24 cellular contexts compared by ENCODE assay signal in the genomic region with DNA sequence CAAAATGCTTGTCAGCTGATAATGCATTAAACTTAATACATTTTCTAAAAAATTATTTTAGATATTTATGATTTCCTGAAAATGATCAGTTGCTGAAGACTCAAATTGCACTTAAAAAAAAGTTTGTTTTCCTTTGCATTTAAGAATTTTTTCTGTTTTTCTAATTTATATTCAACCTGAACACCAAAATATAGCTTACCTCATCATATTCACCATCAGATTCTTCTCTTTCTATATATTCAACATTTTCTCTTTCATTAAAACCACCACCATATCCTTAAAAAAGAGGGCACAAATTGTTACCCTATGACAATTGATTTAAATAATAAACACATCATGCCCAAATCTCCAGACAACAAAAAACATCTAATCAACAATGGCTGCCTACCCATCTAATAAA. TPM values are rescaled to one million over a fixed set of nuclear protein-coding genes. Genes with fewer than 3 reads are reported as not detected.
DNase-seq lines count a peak whose midpoint lies in the region; ATAC-seq and TF ChIP-seq lines count a peak whose summit lies in the region.
"Had no signal": no experiment of that assay in that cellular context is flagged by ENCODE, and none has a peak within 500 bp of the region (broad histone marks: within the 10 kb centered on the region; RNA-seq: fewer than 3 reads in every experiment).

No MANE protein-coding gene starts in this region.

- H3K9me3 Mint-ChIP-seq in activated naive CD8-positive, alpha-beta T cell (ENCODE audit: low read depth): no peaks in the 10 kb centered on the region
- H3K9me3 Mint-ChIP-seq in activated naive CD8-positive, alpha-beta T cell treated with anti-CD3 and anti-CD28 coated beads for 36 hours: no peaks in the 10 kb centered on the region
- no peaks in the 10 kb centered on the region for H3K9me3 Mint-ChIP-seq in GM23338
- no peaks in the 10 kb centered on the region for H3K9me3 Mint-ChIP-seq in activated CD8-positive, alpha-beta T cell treated with anti-CD3 and anti-CD28 coated beads, Interleukin-2, amount 10 ng/mL, durations not matched to agents 7 days and 5 days (ENCODE audit: insufficient read depth)
- H3K9me3 Mint-ChIP-seq in stimulated activated effector memory CD8-positive, alpha-beta T cell treated with anti-CD3 and anti-CD28 coated beads, Interleukin-12 subunit alpha, Interleukin-12 subunit beta, amount 100 ng/mL, for 72 hours: no peaks in the 10 kb centered on the region
- H3K9me3 Mint-ChIP-seq: CD14-positive monocyte had no signal

- no peak for DNase-seq in activated naive CD8-positive, alpha-beta T cell treated with anti-CD3 and anti-CD28 coated beads for 36 hours
- DNase-seq in GM23338 (ENCODE audit: low spot score): no peak
- DNase-seq in activated CD8-positive, alpha-beta T cell treated with anti-CD3 and anti-CD28 coated beads, Interleukin-2, amount 10 ng/mL, durations not matched to agents 7 days and 5 days: no peak
- DNase-seq in stimulated activated effector memory CD8-positive, alpha-beta T cell treated with anti-CD3 and anti-CD28 coated beads, Interleukin-12 subunit alpha, Interleukin-12 subunit beta, amount 100 ng/mL, for 72 hours (ENCODE audit: low spot score in 2 of 2): no peak
- no peak for DNase-seq in effector memory CD4-positive, alpha-beta T cell
- DNase-seq: ACHN; BE2C; Calu3; DMS153; DND-41; H7; KG1; MM.1S; NCI-H2029; NCI-H446; NCI-H524 treated with DMSO at 0.1 percent for 48 hours; NCI-H82; NK-92 treated with Interleukin-12 subunit alpha and Interleukin-12 subunit beta, amount 100 ng/mL, for 24 hours; PC-3; SK-N-SH had no signal

- H3K36me3 ChIP-seq in GM23338 (ENCODE audit: insufficient read depth): peaks cover 89% of the 10 kb centered on the region
- H3K36me3 ChIP-seq in effector memory CD4-positive, alpha-beta T cell (ENCODE audit: control insufficient read depth, insufficient read depth, low read length): peaks cover 90% of the 10 kb centered on the region

- H3K4me1 ChIP-seq in GM23338 (ENCODE audit: insufficient read depth): no peaks in the 10 kb centered on the region
- no peaks in the 10 kb centered on the region for H3K4me1 ChIP-seq in effector memory CD4-positive, alpha-beta T cell (ENCODE audit: control insufficient read depth, insufficient read depth, low read length, poor library complexity, severe bottlenecking)
- H3K4me1 ChIP-seq: BE2C had no signal

- H3K9me3 ChIP-seq in effector memory CD4-positive, alpha-beta T cell (ENCODE audit: control insufficient read depth, low read length): no peaks in the 10 kb centered on the region
- H3K9me3 ChIP-seq: BE2C, SK-N-SH had no signal

- H3K27ac Mint-ChIP-seq in activated naive CD8-positive, alpha-beta T cell: peak overlapping the region; percentile 24
- no peak overlapping the region for H3K27ac Mint-ChIP-seq in activated naive CD8-positive, alpha-beta T cell treated with anti-CD3 and anti-CD28 coated beads for 36 hours
- peak overlapping the region; percentile 44; the same call in 1 of the 2 replicates for H3K27ac Mint-ChIP-seq in GM23338
- peak overlapping the region; percentile 60 for H3K27ac Mint-ChIP-seq in activated CD8-positive, alpha-beta T cell treated with anti-CD3 and anti-CD28 coated beads, Interleukin-2, amount 10 ng/mL, durations not matched to agents 7 days and 5 days
- H3K27ac Mint-ChIP-seq in stimulated activated effector memory CD8-positive, alpha-beta T cell treated with anti-CD3 and anti-CD28 coated beads, Interleukin-12 subunit alpha, Interleukin-12 subunit beta, amount 100 ng/mL, for 72 hours: peak overlapping the region; percentile 60
- H3K27ac Mint-ChIP-seq: CD14-positive monocyte had no signal

- peaks cover 46% of the 10 kb centered on the region for H3K79me2 ChIP-seq in GM23338 (replicated peaks; ENCODE audit: insufficient read depth)

- peaks cover 11% of the 10 kb centered on the region for H3K36me3 Mint-ChIP-seq in activated naive CD8-positive, alpha-beta T cell
- peaks cover 35% of the 10 kb centered on the region for H3K36me3 Mint-ChIP-seq in activated naive CD8-positive, alpha-beta T cell treated with anti-CD3 and anti-CD28 coated beads for 36 hours
- H3K36me3 Mint-ChIP-seq in GM23338 (ENCODE audit: low read depth): peaks cover 79% of the 10 kb centered on the region
- peaks cover 60% of the 10 kb centered on the region for H3K36me3 Mint-ChIP-seq in activated CD8-positive, alpha-beta T cell treated with anti-CD3 and anti-CD28 coated beads, Interleukin-2, amount 10 ng/mL, durations not matched to agents 7 days and 5 days (ENCODE audit: low read depth)
- peaks cover 100% of the 10 kb centered on the region for H3K36me3 Mint-ChIP-seq in stimulated activated effector memory CD8-positive, alpha-beta T cell treated with anti-CD3 and anti-CD28 coated beads, Interleukin-12 subunit alpha, Interleukin-12 subunit beta, amount 100 ng/mL, for 72 hours

- H3K4me3 ChIP-seq in GM23338: no peak overlapping the region
- H3K4me3 ChIP-seq in effector memory CD4-positive, alpha-beta T cell (ENCODE audit: insufficient read depth, low read depth, low read length, poor library complexity, severe bottlenecking): no peak overlapping the region

- no peaks in the 10 kb centered on the region for H3K27me3 ChIP-seq in GM23338 (ENCODE audit: insufficient read depth)
- no peaks in the 10 kb centered on the region for H3K27me3 ChIP-seq in effector memory CD4-positive, alpha-beta T cell (replicated peaks; ENCODE audit: control insufficient read depth, insufficient read depth, low read length, poor library complexity, severe bottlenecking)
- H3K27me3 ChIP-seq: BE2C had no signal

- H3F3A ChIP-seq in GM23338 (replicated peaks; ENCODE audit: low read depth): no peaks in the 10 kb centered on the region

- H2AFZ ChIP-seq in GM23338: no peak overlapping the region

- TF ChIP-seq CTCF in GM23338 (conservative IDR thresholded peaks at IDR 0.05; ENCODE audit: low read depth in 2 of 2): no peak

- CTCF ChIA-PET in activated CD8-positive, alpha-beta T cell treated with anti-CD3 and anti-CD28 coated beads, Interleukin-2, amount 10 ng/mL, durations not matched to agents 7 days and 5 days (lab: Charles Lee): interaction anchor here (0.7 to 2.6 kb wide), 2 partner anchors 7 to 9 kb away, joined by 6 read pairs; partner anchors contain the start of gene ZRANB2

- no peak overlapping the region for H3K27ac ChIP-seq in GM23338 (ENCODE audit: low read depth)
- H3K27ac ChIP-seq in effector memory CD4-positive, alpha-beta T cell (ENCODE audit: insufficient read depth, low read length, poor library complexity, severe bottlenecking): no peak overlapping the region

- no peaks in the 10 kb centered on the region for H3K27me3 Mint-ChIP-seq in activated naive CD8-positive, alpha-beta T cell
- H3K27me3 Mint-ChIP-seq in activated naive CD8-positive, alpha-beta T cell treated with anti-CD3 and anti-CD28 coated beads for 36 hours: no peaks in the 10 kb centered on the region
- no peaks in the 10 kb centered on the region for H3K27me3 Mint-ChIP-seq in GM23338 (ENCODE audit: insufficient read depth, low read depth, poor library complexity)
- H3K27me3 Mint-ChIP-seq in activated CD8-positive, alpha-beta T cell treated with anti-CD3 and anti-CD28 coated beads, Interleukin-2, amount 10 ng/mL, durations not matched to agents 7 days and 5 days (ENCODE audit: low read depth): no peaks in the 10 kb centered on the region

- no peak overlapping the region for H3K4me3 Mint-ChIP-seq in activated naive CD8-positive, alpha-beta T cell
- H3K4me3 Mint-ChIP-seq in activated naive CD8-positive, alpha-beta T cell treated with anti-CD3 and anti-CD28 coated beads for 36 hours: no peak overlapping the region
- no peak overlapping the region for H3K4me3 Mint-ChIP-seq in GM23338
- H3K4me3 Mint-ChIP-seq in activated CD8-positive, alpha-beta T cell treated with anti-CD3 and anti-CD28 coated beads, Interleukin-2, amount 10 ng/mL, durations not matched to agents 7 days and 5 days: no peak overlapping the region
- no peak overlapping the region for H3K4me3 Mint-ChIP-seq in stimulated activated effector memory CD8-positive, alpha-beta T cell treated with anti-CD3 and anti-CD28 coated beads, Interleukin-12 subunit alpha, Interleukin-12 subunit beta, amount 100 ng/mL, for 72 hours
- H3K4me3 Mint-ChIP-seq: CD14-positive monocyte had no signal

- POLR2A ChIA-PET in activated CD8-positive, alpha-beta T cell treated with anti-CD3 and anti-CD28 coated beads, Interleukin-2, amount 10 ng/mL, durations not matched to agents 7 days and 5 days (lab: Charles Lee): interaction anchor here (0.7 to 2.9 kb wide), 3 partner anchors 9 to 634 kb away, joined by 3 to 14 read pairs (median 4); partner anchors contain the start of genes PTGER3 and ZRANB2

- peaks cover 31% of the 10 kb centered on the region for H3K4me1 Mint-ChIP-seq in activated naive CD8-positive, alpha-beta T cell (ENCODE audit: low read depth)
- H3K4me1 Mint-ChIP-seq in activated naive CD8-positive, alpha-beta T cell treated with anti-CD3 and anti-CD28 coated beads for 36 hours: peaks cover 24% of the 10 kb centered on the region
- no peaks in the 10 kb centered on the region for H3K4me1 Mint-ChIP-seq in GM23338
- peaks cover 44% of the 10 kb centered on the region for H3K4me1 Mint-ChIP-seq in activated CD8-positive, alpha-beta T cell treated with anti-CD3 and anti-CD28 coated beads, Interleukin-2, amount 10 ng/mL, durations not matched to agents 7 days and 5 days (ENCODE audit: low read depth)
- H3K4me1 Mint-ChIP-seq in stimulated activated effector memory CD8-positive, alpha-beta T cell treated with anti-CD3 and anti-CD28 coated beads, Interleukin-12 subunit alpha, Interleukin-12 subunit beta, amount 100 ng/mL, for 72 hours: peaks cover 43% of the 10 kb centered on the region
- H3K4me1 Mint-ChIP-seq: CD14-positive monocyte had no signal

- peaks cover 7% of the 10 kb centered on the region; the same call in 1 of the 2 replicates for H4K20me1 ChIP-seq in GM23338 (replicated peaks; ENCODE audit: insufficient read depth)

- ATAC-seq in GM23338 (no peak), GM21576 (IDR thresholded peaks at IDR 0.05; ENCODE audit: unreplicated experiment) (no peak)
- no peak for ATAC-seq in activated CD8-positive, alpha-beta T cell treated with anti-CD3 and anti-CD28 coated beads, Interleukin-2, amount 10 ng/mL, durations not matched to agents 7 days and 5 days
- ATAC-seq in stimulated activated effector memory CD8-positive, alpha-beta T cell treated with anti-CD3 and anti-CD28 coated beads, Interleukin-12 subunit alpha, Interleukin-12 subunit beta, amount 100 ng/mL, for 72 hours: no peak
- ATAC-seq: PC-3 had no signal

- H3K4me2 ChIP-seq in GM23338: no peak overlapping the region
- H3K4me2 ChIP-seq: SK-N-SH had no signal

- no peaks in the 10 kb centered on the region for H3K9me2 ChIP-seq in GM23338 (ENCODE audit: insufficient read depth)
- H3K9me2 ChIP-seq: SK-N-SH had no signal

RNA-seq across cellular contexts. Expression of gene ZRANB2, which starts 8.6 kb away (rescaled TPM):
- total RNA-seq in activated naive CD8-positive, alpha-beta T cell treated with anti-CD3 and anti-CD28 coated beads for 36 hours: 100 to 1,000 TPM; 110 to 116 TPM
- 84.9 and 85.4 TPM in 2 replicates for total RNA-seq in GM23338 (2014; rRNA removed; shearing (Covaris generic))
- polyA plus RNA-seq in GM23338 (2016; fragmentation: Nextera tagmentation; extraction: Ambion mirVana): 142 and 170 TPM in 2 replicates
- 10 to 100 TPM; 95.9 to 98.6 TPM for total RNA-seq in activated CD8-positive, alpha-beta T cell treated with anti-CD3 and anti-CD28 coated beads, Interleukin-2, amount 10 ng/mL, durations not matched to agents 7 days and 5 days

RNA-seq across cellular contexts. Expression of gene PTGER3, which starts 24.7 kb away (rescaled TPM):
- not detected for total RNA-seq in activated naive CD8-positive, alpha-beta T cell treated with anti-CD3 and anti-CD28 coated beads for 36 hours
- total RNA-seq in GM23338 (2014; rRNA removed; shearing (Covaris generic)): 1.6 and 4.5 TPM in 2 replicates
- polyA plus RNA-seq in GM23338 (2016; fragmentation: Nextera tagmentation; extraction: Ambion mirVana): 0.28 and 0.45 TPM in 2 replicates
- 1 to 10 TPM; 2.8 to 3.4 TPM for total RNA-seq in activated CD8-positive, alpha-beta T cell treated with anti-CD3 and anti-CD28 coated beads, Interleukin-2, amount 10 ng/mL, durations not matched to agents 7 days and 5 days
- total RNA-seq: HT1080 had no signal
